In genomic region chr11:104093426-104094280, GRCh38 we compare ENCODE assay signal across 27 cellular contexts. TPM values are rescaled to one million over a fixed set of nuclear protein-coding genes. Genes with fewer than 3 reads are reported as not detected.
DNase-seq lines count a peak whose midpoint lies in the region; ATAC-seq and TF ChIP-seq lines count a peak whose summit lies in the region.
"Had no signal": no experiment of that assay in that cellular context is flagged by ENCODE, and none has a peak within 500 bp of the region (broad histone marks: within the 10 kb centered on the region; RNA-seq: fewer than 3 reads in every experiment).

No MANE protein-coding gene starts in this region.

- peaks cover 80% of the 10 kb centered on the region for H3K79me2 ChIP-seq in Karpas-422 (ENCODE audit: low read length)

- ATAC-seq in esophagus mucosa = no peak
- no peak for ATAC-seq in GM18520 (IDR thresholded peaks at IDR 0.05; ENCODE audit: unreplicated experiment)
- ATAC-seq: CD8-positive, alpha-beta T cell; GM12878; Panc1 had no signal

- H3K36me3 ChIP-seq in Karpas-422 (ENCODE audit: insufficient read depth, low read length) = peaks cover 6% of the 10 kb centered on the region
- H3K36me3 ChIP-seq in Peyer's patch = no peaks in the 10 kb centered on the region

- H3K9me2 ChIP-seq in Karpas-422 (replicated peaks; ENCODE audit: insufficient read depth, low read length) = no peaks in the 10 kb centered on the region

- peak overlapping the region; percentile 82 for H3K4me2 ChIP-seq in Karpas-422 (ENCODE audit: low read depth, low read length, poor library complexity, severe bottlenecking)

- H3K27ac ChIP-seq in Karpas-422 (ENCODE audit: low read length) (peak overlapping the region; percentile 94), Peyer's patch (no peak overlapping the region)
- H3K27ac ChIP-seq: C4-2B, HL-60 had no signal

- DNase-seq in Karpas-422 (peak; percentile 91), amniotic epithelial cell (ENCODE audit: low read depth) (peak; percentile 89), Peyer's patch (no peak)
- no peak for DNase-seq in activated T-cell treated with anti-CD3 and anti-CD28 coated beads, Interleukin-2, amount 50 U/mL, for 24 hours
- DNase-seq: Caco-2; CD8-positive, alpha-beta T cell; DMS79; EL; GDM1; HCEC 1CT; NCI-H1105 treated with DMSO at 0.1 percent for 48 hours; NCI-H146; NCI-H1930; NCI-H2107; NCI-H446; NCI-H526; SHP77 treated with DMSO at 0.1 percent for 48 hours had no signal

- no peak for TF ChIP-seq POLR2A in Peyer's patch (IDR thresholded peaks at IDR 0.05)

- H3K27me3 Mint-ChIP-seq in nephron (ENCODE audit: low read depth) = peaks cover under 1% of the 10 kb centered on the region
- H3K27me3 Mint-ChIP-seq in activated T-cell treated with anti-CD3 and anti-CD28 coated beads, Interleukin-2, amount 50 U/mL, for 24 hours = no peaks in the 10 kb centered on the region
- H3K27me3 Mint-ChIP-seq: B cell had no signal

- H3K4me3 ChIP-seq in Karpas-422 (ENCODE audit: low read length) (peak overlapping the region; percentile 62), Peyer's patch (no peak overlapping the region)
- H3K4me3 ChIP-seq: GM12878 had no signal

- H3K9me3 Mint-ChIP-seq in nephron = peaks cover under 1% of the 10 kb centered on the region
- H3K9me3 Mint-ChIP-seq in activated T-cell treated with anti-CD3 and anti-CD28 coated beads, Interleukin-2, amount 50 U/mL, for 24 hours = no peaks in the 10 kb centered on the region
- H3K9me3 Mint-ChIP-seq: CD8-positive, alpha-beta T cell had no signal

- H3K9ac ChIP-seq in Karpas-422 (ENCODE audit: low read length) = peak overlapping the region; percentile 74

- H4K20me1 ChIP-seq in Karpas-422 (ENCODE audit: insufficient read depth, low read depth, low read length) = no peaks in the 10 kb centered on the region

- H3K4me1 ChIP-seq in Karpas-422 (ENCODE audit: low read length) (peaks cover 100% of the 10 kb centered on the region), Peyer's patch (no peaks in the 10 kb centered on the region)
- H3K4me1 ChIP-seq: Caco-2 had no signal

- H3K36me3 Mint-ChIP-seq in nephron (ENCODE audit: low read depth) = no peaks in the 10 kb centered on the region
- H3K36me3 Mint-ChIP-seq in activated T-cell treated with anti-CD3 and anti-CD28 coated beads, Interleukin-2, amount 50 U/mL, for 24 hours (ENCODE audit: low read depth) = no peaks in the 10 kb centered on the region
- H3K36me3 Mint-ChIP-seq: CD8-positive, alpha-beta T cell had no signal

- no peaks in the 10 kb centered on the region for H3K9me3 ChIP-seq in Karpas-422 (ENCODE audit: low read length)
- H3K9me3 ChIP-seq in Peyer's patch = no peaks in the 10 kb centered on the region
- H3K9me3 ChIP-seq: Caco-2 had no signal

- no peak overlapping the region for H3K4me3 Mint-ChIP-seq in nephron
- H3K4me3 Mint-ChIP-seq in activated T-cell treated with anti-CD3 and anti-CD28 coated beads, Interleukin-2, amount 50 U/mL, for 24 hours = no peak overlapping the region
- H3K4me3 Mint-ChIP-seq: B cell; CD8-positive, alpha-beta T cell had no signal

- peak overlapping the region; percentile 47 to 85 (median 66) for H3K27ac Mint-ChIP-seq in nephron
- H3K27ac Mint-ChIP-seq in activated T-cell treated with anti-CD3 and anti-CD28 coated beads, Interleukin-2, amount 50 U/mL, for 24 hours = no peak overlapping the region
- H3K27ac Mint-ChIP-seq: B cell; CD8-positive, alpha-beta T cell had no signal

- H3K27me3 ChIP-seq in Karpas-422 (ENCODE audit: low read length) (no peaks in the 10 kb centered on the region), Peyer's patch (no peaks in the 10 kb centered on the region)

- H2AFZ ChIP-seq in Karpas-422 (ENCODE audit: low read length) = no peak overlapping the region

- TF ChIP-seq CTCF in nephron (IDR thresholded peaks at IDR 0.05; ENCODE audit: unreplicated experiment in 3 of 3) (no peak), Peyer's patch (IDR thresholded peaks at IDR 0.05) (no peak)

- peaks cover 71% of the 10 kb centered on the region for H3K4me1 Mint-ChIP-seq in nephron
- no peaks in the 10 kb centered on the region for H3K4me1 Mint-ChIP-seq in activated T-cell treated with anti-CD3 and anti-CD28 coated beads, Interleukin-2, amount 50 U/mL, for 24 hours (ENCODE audit: low read depth)

RNA-seq across cellular contexts. Expression of gene DDI1, which starts 57.2 kb away (rescaled TPM):
- total RNA-seq in Karpas-422 (2014; rRNA removed; shearing (Covaris generic); ENCODE audit: low replicate concordance) = not detected in 2 replicates
- not detected for total RNA-seq in esophagus mucosa
- not detected for total RNA-seq in Peyer's patch
- total RNA-seq: A673; B cell; Caco-2; CD8-positive, alpha-beta T cell; GM12878; H1 had no signal

Comparison
In these comparisons a context has a peak if more than half of its experiments do, and no peak if none do; other contexts are left out.
1. DNase-seq: peak in Karpas-422 (single experiment) and amniotic epithelial cell (single experiment); none in Peyer's patch (0 of 3) and activated T-cell treated with anti-CD3 and anti-CD28 coated beads, Interleukin-2, amount 50 U/mL, for 24 hours (single experiment).